In genomic region chr3:154252759-154253638, GRCh38 we compare ENCODE assay signal across 8 cellular contexts.
A peak's percentile ranks its signal among the peaks of the same experiment; 100 is the strongest.
DNase-seq lines count a peak whose midpoint lies in the region; ATAC-seq and TF ChIP-seq lines count a peak whose summit lies in the region.

No MANE protein-coding gene starts in this region.

- H3K4me3 ChIP-seq in NB4 (ENCODE audit: low read depth, low read length) (no peak overlapping the region), upper lobe of right lung (no peak overlapping the region)

- intact Hi-C loops in upper lobe of right lung (cut with DNase I), result no loop called here

- no peaks in the 10 kb centered on the region for H3K27me3 Mint-ChIP-seq in activated naive CD4-positive, alpha-beta T cell treated with anti-CD3 and anti-CD28 coated beads, Interleukin-2, amount 10 ng/mL, durations not matched to agents 7 days and 5 days
- peaks cover 1% of the 10 kb centered on the region for H3K27me3 Mint-ChIP-seq in glutamatergic neuron (ENCODE audit: unreplicated experiment)

- TF ChIP-seq CTCF in GM12872 (IDR thresholded peaks at IDR 0.05; ENCODE audit: insufficient read depth, low read depth, low read length) (peak; percentile 85), NB4 (IDR thresholded peaks at IDR 0.05; ENCODE audit: low read depth, low read length) (peak; percentile 71), glutamatergic neuron (IDR thresholded peaks at IDR 0.05; ENCODE audit: partially characterized antibody, unreplicated experiment) (peak; percentile 95), upper lobe of right lung (IDR thresholded peaks at IDR 0.05) (peak; percentile 88)

- H3K27ac Mint-ChIP-seq in activated naive CD4-positive, alpha-beta T cell treated with anti-CD3 and anti-CD28 coated beads, Interleukin-2, amount 10 ng/mL, durations not matched to agents 7 days and 5 days, result no peak overlapping the region
- no peak overlapping the region for H3K27ac Mint-ChIP-seq in glutamatergic neuron (ENCODE audit: unreplicated experiment)

- TF ChIP-seq POLR2A in NB4 (IDR thresholded peaks at IDR 0.05; ENCODE audit: extremely low read depth, insufficient read length), result no peak

- no peak overlapping the region for H3K27ac ChIP-seq in upper lobe of right lung

- H3K9me3 ChIP-seq in upper lobe of right lung, result no peaks in the 10 kb centered on the region

- peaks cover 5% of the 10 kb centered on the region for H3K4me1 Mint-ChIP-seq in activated naive CD4-positive, alpha-beta T cell treated with anti-CD3 and anti-CD28 coated beads, Interleukin-2, amount 10 ng/mL, durations not matched to agents 7 days and 5 days
- H3K4me1 Mint-ChIP-seq in glutamatergic neuron (ENCODE audit: low read depth, unreplicated experiment), result peaks cover 13% of the 10 kb centered on the region

- no peaks in the 10 kb centered on the region for H3K27me3 ChIP-seq in upper lobe of right lung

- H3K4me1 ChIP-seq in upper lobe of right lung, result no peaks in the 10 kb centered on the region

- peaks cover 46% of the 10 kb centered on the region for H3K36me3 Mint-ChIP-seq in activated naive CD4-positive, alpha-beta T cell treated with anti-CD3 and anti-CD28 coated beads, Interleukin-2, amount 10 ng/mL, durations not matched to agents 7 days and 5 days
- no peaks in the 10 kb centered on the region for H3K36me3 Mint-ChIP-seq in glutamatergic neuron (ENCODE audit: unreplicated experiment)

- DNase-seq in NB4 (ENCODE audit: low read depth) (peak; percentile 76), SK-N-DZ (ENCODE audit: low spot score) (peak; percentile 84), glutamatergic neuron (peak; percentile 92), pons (ENCODE audit: low spot score) (peak; percentile 93), upper lobe of right lung (peak; percentile 93)
- DNase-seq in activated naive CD4-positive, alpha-beta T cell treated with anti-CD3 and anti-CD28 coated beads, Interleukin-2, amount 10 ng/mL, durations not matched to agents 7 days and 5 days, result peak; percentile 79

- H3K4me3 Mint-ChIP-seq in activated naive CD4-positive, alpha-beta T cell treated with anti-CD3 and anti-CD28 coated beads, Interleukin-2, amount 10 ng/mL, durations not matched to agents 7 days and 5 days, result no peak overlapping the region
- no peak overlapping the region for H3K4me3 Mint-ChIP-seq in glutamatergic neuron (ENCODE audit: unreplicated experiment)

- CTCF ChIA-PET in activated naive CD4-positive, alpha-beta T cell treated with anti-CD3 and anti-CD28 coated beads, Interleukin-2, amount 10 ng/mL, durations not matched to agents 7 days and 5 days (lab: Charles Lee), result interaction anchor here (0.7 to 1.3 kb wide), 5 partner anchors 12 to 155 kb away, joined by 3 to 4 read pairs (median 4); no protein-coding TSS in a partner anchor

- H3K9me3 Mint-ChIP-seq in activated naive CD4-positive, alpha-beta T cell treated with anti-CD3 and anti-CD28 coated beads, Interleukin-2, amount 10 ng/mL, durations not matched to agents 7 days and 5 days, result no peaks in the 10 kb centered on the region
- peaks cover 1% of the 10 kb centered on the region for H3K9me3 Mint-ChIP-seq in glutamatergic neuron (ENCODE audit: unreplicated experiment)

- ATAC-seq in HG02588 (IDR thresholded peaks at IDR 0.05; ENCODE audit: unreplicated experiment), result peak; percentile 95
- peak; percentile 98 for ATAC-seq in upper lobe of right lung

- peaks cover 37% of the 10 kb centered on the region for H3K36me3 ChIP-seq in upper lobe of right lung
